8 cellular contexts compared by ENCODE assay signal in genomic region chr17:63998050-63998720, GRCh38. TPM values are rescaled to one million over a fixed set of nuclear protein-coding genes. Genes with fewer than 3 reads are reported as not detected.
DNase-seq lines count a peak whose midpoint lies in the region; ATAC-seq, FAIRE-seq and TF ChIP-seq lines count a peak whose summit lies in the region.

Gene PRR29, plus strand, starts transcription at chr17:63998351. Its CDS starts 14 bp downstream, at chr17:63998365.

- no peaks in the 10 kb centered on the region for H3K9me3 ChIP-seq in breast epithelium
- H3K9me3 ChIP-seq in kidney (ENCODE audit: control insufficient read depth in 1 of 2, low read length in 2 of 2), result no peaks in the 10 kb centered on the region

- no peak for FAIRE-seq in kidney (lab: Jason Lieb, UNC)

- H3K36me3 ChIP-seq in breast epithelium, result no peaks in the 10 kb centered on the region
- no peaks in the 10 kb centered on the region for H3K36me3 ChIP-seq in kidney (ENCODE audit: control insufficient read depth in 1 of 2, insufficient read depth in 2 of 2, low read length in 2 of 2)

- TF ChIP-seq CTCF in AG09309 (IDR thresholded peaks at IDR 0.05; ENCODE audit: control insufficient read depth, insufficient read depth, low read depth, low read length, missing control alignments) (no peak), WI38 (IDR thresholded peaks at IDR 0.05; ENCODE audit: low read depth, low read length) (no peak), breast epithelium (IDR thresholded peaks at IDR 0.05) (no peak), kidney (IDR thresholded peaks at IDR 0.05; ENCODE audit: borderline replicate concordance, extremely low read depth, insufficient read depth) (no peak)

- peaks cover 0 to 8% of the 10 kb centered on the region in 2 donors for H3K4me1 ChIP-seq in breast epithelium
- H3K4me1 ChIP-seq in kidney (ENCODE audit: control insufficient read depth in 1 of 2, insufficient read depth in 1 of 2, low read depth in 1 of 2, low read length in 2 of 2), result peaks cover 0 to 7% of the 10 kb centered on the region in 2 donors

- no peaks in the 10 kb centered on the region for H3K27me3 ChIP-seq in breast epithelium

- intact Hi-C loops in breast epithelium (cut with DNase I; ENCODE audit: low total_unique reads), result loop anchor here (1.0 kb wide), 1 partner anchor 35 kb away; no protein-coding TSS in a partner anchor
- intact Hi-C loops in kidney (cut with DNase I), result no loop called here

- H3K9ac ChIP-seq in kidney (ENCODE audit: low read length in 2 of 2), result peak within 1 kb of the TSS in 1 of 2 donors; percentile 34

- no peak for TF ChIP-seq POLR2A in breast epithelium (IDR thresholded peaks at IDR 0.05)

- peak within 1 kb of the TSS; percentile 13 to 22 for H3K27ac ChIP-seq in breast epithelium
- H3K27ac ChIP-seq in kidney (ENCODE audit: low read depth in 2 of 2, low read length in 2 of 2), result peak within 1 kb of the TSS in 1 of 2 donors; percentile 3

- no peak for DNase-seq in AG09309 (ENCODE audit: low read depth)
- peak; percentile 86 for DNase-seq in NCI-H146 (lab: John Stamatoyannopoulos, UW)
- DNase-seq in breast epithelium (ENCODE audit: low spot score in 2 of 2), result peak in 1 of 2 donors; percentile 57
- peak; percentile 93 for DNase-seq in kidney
- peak; percentile 51 for DNase-seq in stimulated activated CD4-positive, alpha-beta T cell treated with anti-CD3 and anti-CD28 coated beads, Interleukin-15, amount 100 ng/mL, for 1 hour (ENCODE audit: low read depth in 1 of 2, low spot score in 1 of 2)

- peak; percentile 60 for ATAC-seq in GM19395 (IDR thresholded peaks at IDR 0.05; ENCODE audit: unreplicated experiment)
- ATAC-seq in GM18867 (IDR thresholded peaks at IDR 0.05; ENCODE audit: unreplicated experiment), result no peak

- H3K4me3 ChIP-seq in AG09309 (ENCODE audit: control insufficient read depth, low read depth, low read length), result peak within 1 kb of the TSS; percentile 74
- H3K4me3 ChIP-seq in WI38 (ENCODE audit: low read depth, low read length), result peak within 1 kb of the TSS; percentile 56
- peak within 1 kb of the TSS; percentile 48 to 88 (median 71) for H3K4me3 ChIP-seq in breast epithelium
- H3K4me3 ChIP-seq in kidney (ENCODE audit: low read length in 2 of 2), result peak within 1 kb of the TSS; percentile 61 to 69

RNA-seq across cellular contexts. Expression of gene PRR29, which starts in this region (rescaled TPM):
- total RNA-seq in breast epithelium (1 to 10 TPM in 1 of 3 donors, under 1 TPM in 2; 0.15 to 1.3 (median 0.16) TPM), kidney (4.4 TPM)
- polyA plus RNA-seq in kidney (ENCODE audit: insufficient read depth, low read depth, low replicate concordance), result 1.2 TPM
